24 cellular contexts compared by ENCODE assay signal in the genomic region with DNA sequence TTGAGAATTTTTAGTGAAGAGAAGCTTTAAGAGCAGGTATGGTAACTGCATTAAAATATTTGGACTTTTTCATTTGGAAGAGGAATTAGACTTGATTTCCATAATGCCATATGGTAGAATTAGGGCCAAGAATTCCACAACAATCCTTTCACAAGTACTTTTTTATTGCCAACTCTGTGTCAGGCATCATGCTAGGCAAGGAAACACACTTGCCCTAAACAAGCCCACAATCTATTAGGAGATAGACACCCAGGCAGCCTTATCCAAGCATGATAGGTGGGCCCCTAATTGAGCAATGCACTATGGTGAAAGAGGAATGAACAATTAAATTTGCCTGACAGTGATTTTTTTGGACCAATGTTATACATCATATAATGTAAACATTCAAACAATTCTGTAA.
"Had no signal": no experiment of that assay in that cellular context is flagged by ENCODE, and none has a peak within 500 bp of the region (broad histone marks: within the 10 kb centered on the region; RNA-seq: fewer than 3 reads in every experiment).

No MANE protein-coding gene starts in this region.

- H3K36me3 ChIP-seq: neural progenitor cell, ovary, right lobe of liver, sigmoid colon, stomach, thoracic aorta, thyroid gland, tibial nerve, upper lobe of left lung, vagina had no signal

- H2AFZ ChIP-seq: neural progenitor cell, parathyroid adenoma had no signal

- H3K9me3 ChIP-seq: ovary, psoas muscle, right lobe of liver, sigmoid colon, stomach, thoracic aorta, thyroid gland, tibial nerve, upper lobe of left lung, vagina had no signal

- DNase-seq: occipital lobe; ovary; posterior cingulate gyrus; psoas muscle; right cardiac atrium; right lobe of liver; sigmoid colon; small intestine; stimulated activated CD4-positive, alpha-beta T cell treated with anti-CD3 and anti-CD28 coated beads, Interleukin-15, amount 100 ng/mL, for 24 hours; stimulated activated CD4-positive, alpha-beta T cell treated with anti-CD3 and anti-CD28 coated beads, Interleukin-2, amount 100 ng/mL, for 24 hours; stimulated activated CD4-positive, alpha-beta T cell treated with anti-CD3 and anti-CD28 coated beads, Interleukin-2, amount 100 ng/mL, for 48 hours; stimulated activated CD4-positive, alpha-beta T cell treated with anti-CD3 and anti-CD28 coated beads, Interleukin-4, amount 100 ng/mL, for 24 hours; stimulated activated naive B cell treated with anti-CD40 and anti-IgM and Interleukin-4, amounts not matched to agents 10 μg/mL and 1 μg/mL and 100 μg/mL, for 72 hours; stimulated activated naive CD4-positive, alpha-beta T cell treated with Interleukin-2 at 50 U/mL for 16 hours; stomach; thyroid gland; trophoblast cell; upper lobe of left lung had no signal

- H3K4me2 ChIP-seq: neural progenitor cell had no signal

- H3K27me3 ChIP-seq: neural progenitor cell, ovary, right lobe of liver, sigmoid colon, stomach, thyroid gland, tibial nerve, upper lobe of left lung, vagina had no signal

- H3K27ac ChIP-seq: neural progenitor cell, ovary, parathyroid adenoma, psoas muscle, right lobe of liver, sigmoid colon, stomach, thoracic aorta, thyroid gland, tibial nerve, upper lobe of left lung, vagina had no signal

- ATAC-seq: psoas muscle; right cardiac atrium; right lobe of liver; stimulated activated effector memory CD8-positive, alpha-beta T cell treated with anti-CD3 and anti-CD28 coated beads, Interleukin-12 subunit alpha, Interleukin-12 subunit beta, amount 100 ng/mL, for 72 hours; stimulated activated naive B cell treated with anti-CD40 and anti-IgM and Interleukin-4, amounts not matched to agents 10 μg/mL and 1 μg/mL and 100 μg/mL, for 72 hours had no signal

- H3K9ac ChIP-seq: neural progenitor cell, parathyroid adenoma had no signal

- H3K4me3 ChIP-seq: neural progenitor cell, ovary, psoas muscle, right lobe of liver, sigmoid colon, stomach, thoracic aorta, thyroid gland, tibial nerve, upper lobe of left lung, vagina had no signal

- H3K4me1 ChIP-seq: parathyroid adenoma, psoas muscle, right lobe of liver, stomach, tibial nerve had no signal
